ENCODE assay signal across 1 cellular context in the genomic region with DNA sequence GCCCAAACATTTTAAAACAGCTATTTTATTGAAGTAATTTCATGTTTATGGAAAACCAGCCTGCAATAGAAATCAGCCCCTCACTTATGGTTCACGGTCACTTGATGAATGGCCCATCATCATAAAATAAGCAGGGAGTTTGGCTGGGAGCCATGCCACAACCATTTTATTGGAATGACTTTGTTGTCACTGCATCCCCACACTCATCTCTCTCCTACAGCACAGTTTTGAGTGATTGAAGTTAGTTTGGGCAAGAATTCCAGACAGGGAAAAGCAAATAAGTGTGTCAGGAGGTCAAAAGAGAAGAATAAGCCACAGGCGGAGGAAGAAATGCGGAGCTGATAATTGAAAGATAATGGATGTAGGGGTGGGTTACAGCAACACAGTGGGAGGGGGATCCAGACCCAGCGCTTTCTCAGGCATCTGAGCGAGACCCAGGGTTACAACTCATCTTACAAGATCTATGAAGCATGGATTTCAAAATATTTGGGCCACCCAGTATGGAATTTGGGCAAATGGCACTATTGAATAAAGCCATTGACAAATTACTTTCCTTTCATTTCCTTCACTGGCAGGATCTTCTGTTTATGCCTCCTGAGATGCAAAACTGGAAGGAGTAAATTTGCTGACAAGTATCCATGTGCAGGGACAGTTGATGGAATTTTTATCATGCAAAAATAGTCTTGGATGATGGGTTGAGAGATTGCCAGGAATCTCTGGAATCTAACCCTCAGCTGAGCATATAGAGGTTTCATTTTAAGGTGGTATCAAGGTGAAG.
TF ChIP-seq lines count a peak whose summit lies in the region.

No MANE protein-coding gene starts in this region.

TF ChIP-seq in HEK293, 187 proteins besides CTCF, POLR2A, EP300 and RAD21 (continued from another document and continues in another):
- TF ChIP-seq, protein P1, sequence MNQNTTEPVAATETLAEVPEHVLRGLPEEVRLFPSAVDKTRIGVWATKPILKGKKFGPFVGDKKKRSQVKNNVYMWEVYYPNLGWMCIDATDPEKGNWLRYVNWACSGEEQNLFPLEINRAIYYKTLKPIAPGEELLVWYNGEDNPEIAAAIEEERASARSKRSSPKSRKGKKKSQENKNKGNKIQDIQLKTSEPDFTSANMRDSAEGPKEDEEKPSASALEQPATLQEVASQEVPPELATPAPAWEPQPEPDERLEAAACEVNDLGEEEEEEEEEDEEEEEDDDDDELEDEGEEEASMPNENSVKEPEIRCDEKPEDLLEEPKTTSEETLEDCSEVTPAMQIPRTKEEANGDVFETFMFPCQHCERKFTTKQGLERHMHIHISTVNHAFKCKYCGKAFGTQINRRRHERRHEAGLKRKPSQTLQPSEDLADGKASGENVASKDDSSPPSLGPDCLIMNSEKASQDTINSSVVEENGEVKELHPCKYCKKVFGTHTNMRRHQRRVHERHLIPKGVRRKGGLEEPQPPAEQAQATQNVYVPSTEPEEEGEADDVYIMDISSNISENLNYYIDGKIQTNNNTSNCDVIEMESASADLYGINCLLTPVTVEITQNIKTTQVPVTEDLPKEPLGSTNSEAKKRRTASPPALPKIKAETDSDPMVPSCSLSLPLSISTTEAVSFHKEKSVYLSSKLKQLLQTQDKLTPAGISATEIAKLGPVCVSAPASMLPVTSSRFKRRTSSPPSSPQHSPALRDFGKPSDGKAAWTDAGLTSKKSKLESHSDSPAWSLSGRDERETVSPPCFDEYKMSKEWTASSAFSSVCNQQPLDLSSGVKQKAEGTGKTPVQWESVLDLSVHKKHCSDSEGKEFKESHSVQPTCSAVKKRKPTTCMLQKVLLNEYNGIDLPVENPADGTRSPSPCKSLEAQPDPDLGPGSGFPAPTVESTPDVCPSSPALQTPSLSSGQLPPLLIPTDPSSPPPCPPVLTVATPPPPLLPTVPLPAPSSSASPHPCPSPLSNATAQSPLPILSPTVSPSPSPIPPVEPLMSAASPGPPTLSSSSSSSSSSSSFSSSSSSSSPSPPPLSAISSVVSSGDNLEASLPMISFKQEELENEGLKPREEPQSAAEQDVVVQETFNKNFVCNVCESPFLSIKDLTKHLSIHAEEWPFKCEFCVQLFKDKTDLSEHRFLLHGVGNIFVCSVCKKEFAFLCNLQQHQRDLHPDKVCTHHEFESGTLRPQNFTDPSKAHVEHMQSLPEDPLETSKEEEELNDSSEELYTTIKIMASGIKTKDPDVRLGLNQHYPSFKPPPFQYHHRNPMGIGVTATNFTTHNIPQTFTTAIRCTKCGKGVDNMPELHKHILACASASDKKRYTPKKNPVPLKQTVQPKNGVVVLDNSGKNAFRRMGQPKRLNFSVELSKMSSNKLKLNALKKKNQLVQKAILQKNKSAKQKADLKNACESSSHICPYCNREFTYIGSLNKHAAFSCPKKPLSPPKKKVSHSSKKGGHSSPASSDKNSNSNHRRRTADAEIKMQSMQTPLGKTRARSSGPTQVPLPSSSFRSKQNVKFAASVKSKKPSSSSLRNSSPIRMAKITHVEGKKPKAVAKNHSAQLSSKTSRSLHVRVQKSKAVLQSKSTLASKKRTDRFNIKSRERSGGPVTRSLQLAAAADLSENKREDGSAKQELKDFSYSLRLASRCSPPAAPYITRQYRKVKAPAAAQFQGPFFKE (tag by site-specific recombination; IDR thresholded peaks at IDR 0.05; ENCODE audit: borderline replicate concordance), result no peak
- TF ChIP-seq ZNF350 (tag by site-specific recombination; IDR thresholded peaks at IDR 0.05) (no peak), SETDB1 (IDR thresholded peaks at IDR 0.05; ENCODE audit: insufficient read length, low read length) (no peak), YY2 (tag by site-specific recombination; IDR thresholded peaks at IDR 0.05) (no peak), ZNF561 (tag by site-specific recombination; IDR thresholded peaks at IDR 0.05; ENCODE audit: borderline replicate concordance) (peak; percentile 86), ZNF785 (tag by site-specific recombination; IDR thresholded peaks at IDR 0.05) (no peak), HOXD13 (CRISPR knock-in tag; IDR thresholded peaks at IDR 0.05; ENCODE audit: borderline replicate concordance) (peak; percentile 96; the same call in 1 of the 2 replicates), ZNF521 (tag by site-specific recombination; IDR thresholded peaks at IDR 0.05) (no peak), GLIS1 (tag by site-specific recombination; IDR thresholded peaks at IDR 0.05) (peak; percentile 63), ZNF140 (tag by site-specific recombination; IDR thresholded peaks at IDR 0.05) (no peak), ZSCAN23 (tag by site-specific recombination; IDR thresholded peaks at IDR 0.05) (no peak), ZXDB (tag by site-specific recombination; IDR thresholded peaks at IDR 0.05) (peak; percentile 74), KLF16 (tag by site-specific recombination; IDR thresholded peaks at IDR 0.05) (peak; percentile 44; the same call in 1 of the 2 replicates), FEZF1 (tag by site-specific recombination; IDR thresholded peaks at IDR 0.05) (peak; percentile 86), ZNF274 (IDR thresholded peaks at IDR 0.05; ENCODE audit: low read length) (no peak), ZNF274 (tag by site-specific recombination; IDR thresholded peaks at IDR 0.05; ENCODE audit: borderline replicate concordance) (no peak), ZBTB8A (tag by site-specific recombination; IDR thresholded peaks at IDR 0.05) (peak; percentile 37), ZBTB17 (tag by site-specific recombination; IDR thresholded peaks at IDR 0.05) (0 out of 2 replicates have a peak, but pooled peaks have one; percentile 34), ZNF202 (tag by site-specific recombination; IDR thresholded peaks at IDR 0.05; ENCODE audit: borderline replicate concordance) (no peak), ZNF571 (tag by site-specific recombination; IDR thresholded peaks at IDR 0.05) (no peak), EGR2 (tag by site-specific recombination; IDR thresholded peaks at IDR 0.05; ENCODE audit: low read depth) (peak; percentile 90), ZSCAN30 (tag by site-specific recombination; IDR thresholded peaks at IDR 0.05) (peak; percentile 28; the same call in 1 of the 2 replicates), ZNF362 (tag by site-specific recombination; IDR thresholded peaks at IDR 0.05) (no peak), ZNF707 (tag by site-specific recombination; IDR thresholded peaks at IDR 0.05) (no peak), ZNF112 (tag by site-specific recombination; IDR thresholded peaks at IDR 0.05) (no peak), ZNF26 (tag by site-specific recombination; IDR thresholded peaks at IDR 0.05) (no peak), OSR2 (tag by site-specific recombination; IDR thresholded peaks at IDR 0.05) (peak; percentile 83), ZNF501 (tag by site-specific recombination; IDR thresholded peaks at IDR 0.05) (no peak; the same call in 1 of the 2 replicates), ZNF654 (tag by site-specific recombination; IDR thresholded peaks at IDR 0.05; ENCODE audit: low read depth) (no peak), ZNF623 (tag by site-specific recombination; IDR thresholded peaks at IDR 0.05) (no peak), KLF7 (tag by site-specific recombination; IDR thresholded peaks at IDR 0.05; ENCODE audit: borderline replicate concordance) (no peak), ZSCAN5A (tag by site-specific recombination; IDR thresholded peaks at IDR 0.05) (no peak), KLF9 (tag by site-specific recombination; IDR thresholded peaks at IDR 0.05; ENCODE audit: low read depth) (no peak), ZNF837 (tag by site-specific recombination; IDR thresholded peaks at IDR 0.05) (no peak), ZBTB7A (tag by site-specific recombination; IDR thresholded peaks at IDR 0.05; ENCODE audit: low read depth) (no peak), ZNF157 (tag by site-specific recombination; IDR thresholded peaks at IDR 0.05) (no peak)
- TF ChIP-seq, protein P2, sequence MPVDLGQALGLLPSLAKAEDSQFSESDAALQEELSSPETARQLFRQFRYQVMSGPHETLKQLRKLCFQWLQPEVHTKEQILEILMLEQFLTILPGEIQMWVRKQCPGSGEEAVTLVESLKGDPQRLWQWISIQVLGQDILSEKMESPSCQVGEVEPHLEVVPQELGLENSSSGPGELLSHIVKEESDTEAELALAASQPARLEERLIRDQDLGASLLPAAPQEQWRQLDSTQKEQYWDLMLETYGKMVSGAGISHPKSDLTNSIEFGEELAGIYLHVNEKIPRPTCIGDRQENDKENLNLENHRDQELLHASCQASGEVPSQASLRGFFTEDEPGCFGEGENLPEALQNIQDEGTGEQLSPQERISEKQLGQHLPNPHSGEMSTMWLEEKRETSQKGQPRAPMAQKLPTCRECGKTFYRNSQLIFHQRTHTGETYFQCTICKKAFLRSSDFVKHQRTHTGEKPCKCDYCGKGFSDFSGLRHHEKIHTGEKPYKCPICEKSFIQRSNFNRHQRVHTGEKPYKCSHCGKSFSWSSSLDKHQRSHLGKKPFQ (tag by site-specific recombination; IDR thresholded peaks at IDR 0.05), result peak; percentile 65; the same call in 1 of the 2 replicates
- TF ChIP-seq, protein P3, sequence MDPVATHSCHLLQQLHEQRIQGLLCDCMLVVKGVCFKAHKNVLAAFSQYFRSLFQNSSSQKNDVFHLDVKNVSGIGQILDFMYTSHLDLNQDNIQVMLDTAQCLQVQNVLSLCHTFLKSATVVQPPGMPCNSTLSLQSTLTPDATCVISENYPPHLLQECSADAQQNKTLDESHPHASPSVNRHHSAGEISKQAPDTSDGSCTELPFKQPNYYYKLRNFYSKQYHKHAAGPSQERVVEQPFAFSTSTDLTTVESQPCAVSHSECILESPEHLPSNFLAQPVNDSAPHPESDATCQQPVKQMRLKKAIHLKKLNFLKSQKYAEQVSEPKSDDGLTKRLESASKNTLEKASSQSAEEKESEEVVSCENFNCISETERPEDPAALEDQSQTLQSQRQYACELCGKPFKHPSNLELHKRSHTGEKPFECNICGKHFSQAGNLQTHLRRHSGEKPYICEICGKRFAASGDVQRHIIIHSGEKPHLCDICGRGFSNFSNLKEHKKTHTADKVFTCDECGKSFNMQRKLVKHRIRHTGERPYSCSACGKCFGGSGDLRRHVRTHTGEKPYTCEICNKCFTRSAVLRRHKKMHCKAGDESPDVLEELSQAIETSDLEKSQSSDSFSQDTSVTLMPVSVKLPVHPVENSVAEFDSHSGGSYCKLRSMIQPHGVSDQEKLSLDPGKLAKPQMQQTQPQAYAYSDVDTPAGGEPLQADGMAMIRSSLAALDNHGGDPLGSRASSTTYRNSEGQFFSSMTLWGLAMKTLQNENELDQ (tag by site-specific recombination; IDR thresholded peaks at IDR 0.05; ENCODE audit: low read depth), result no peak
- TF ChIP-seq, protein P4, sequence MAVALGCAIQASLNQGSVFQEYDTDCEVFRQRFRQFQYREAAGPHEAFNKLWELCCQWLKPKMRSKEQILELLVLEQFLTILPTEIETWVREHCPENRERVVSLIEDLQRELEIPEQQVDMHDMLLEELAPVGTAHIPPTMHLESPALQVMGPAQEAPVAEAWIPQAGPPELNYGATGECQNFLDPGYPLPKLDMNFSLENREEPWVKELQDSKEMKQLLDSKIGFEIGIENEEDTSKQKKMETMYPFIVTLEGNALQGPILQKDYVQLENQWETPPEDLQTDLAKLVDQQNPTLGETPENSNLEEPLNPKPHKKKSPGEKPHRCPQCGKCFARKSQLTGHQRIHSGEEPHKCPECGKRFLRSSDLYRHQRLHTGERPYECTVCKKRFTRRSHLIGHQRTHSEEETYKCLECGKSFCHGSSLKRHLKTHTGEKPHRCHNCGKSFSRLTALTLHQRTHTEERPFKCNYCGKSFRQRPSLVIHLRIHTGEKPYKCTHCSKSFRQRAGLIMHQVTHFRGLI (tag by site-specific recombination; IDR thresholded peaks at IDR 0.05), result no peak
- TF ChIP-seq, protein P5, sequence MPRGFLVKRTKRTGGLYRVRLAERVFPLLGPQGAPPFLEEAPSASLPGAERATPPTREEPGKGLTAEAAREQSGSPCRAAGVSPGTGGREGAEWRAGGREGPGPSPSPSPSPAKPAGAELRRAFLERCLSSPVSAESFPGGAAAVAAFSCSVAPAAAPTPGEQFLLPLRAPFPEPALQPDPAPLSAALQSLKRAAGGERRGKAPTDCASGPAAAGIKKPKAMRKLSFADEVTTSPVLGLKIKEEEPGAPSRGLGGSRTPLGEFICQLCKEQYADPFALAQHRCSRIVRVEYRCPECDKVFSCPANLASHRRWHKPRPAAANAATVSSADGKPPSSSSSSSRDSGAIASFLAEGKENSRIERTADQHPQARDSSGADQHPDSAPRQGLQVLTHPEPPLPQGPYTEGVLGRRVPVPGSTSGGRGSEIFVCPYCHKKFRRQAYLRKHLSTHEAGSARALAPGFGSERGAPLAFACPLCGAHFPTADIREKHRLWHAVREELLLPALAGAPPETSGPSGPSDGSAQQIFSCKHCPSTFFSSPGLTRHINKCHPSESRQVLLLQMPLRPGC (tag by site-specific recombination; IDR thresholded peaks at IDR 0.05), result no peak
- TF ChIP-seq, protein P6, sequence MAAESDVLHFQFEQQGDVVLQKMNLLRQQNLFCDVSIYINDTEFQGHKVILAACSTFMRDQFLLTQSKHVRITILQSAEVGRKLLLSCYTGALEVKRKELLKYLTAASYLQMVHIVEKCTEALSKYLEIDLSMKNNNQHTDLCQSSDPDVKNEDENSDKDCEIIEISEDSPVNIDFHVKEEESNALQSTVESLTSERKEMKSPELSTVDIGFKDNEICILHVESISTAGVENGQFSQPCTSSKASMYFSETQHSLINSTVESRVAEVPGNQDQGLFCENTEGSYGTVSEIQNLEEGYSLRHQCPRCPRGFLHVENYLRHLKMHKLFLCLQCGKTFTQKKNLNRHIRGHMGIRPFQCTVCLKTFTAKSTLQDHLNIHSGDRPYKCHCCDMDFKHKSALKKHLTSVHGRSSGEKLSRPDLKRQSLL (tag by site-specific recombination; IDR thresholded peaks at IDR 0.05), result no peak
